In genomic region chr17:17951524-17951923, GRCh38 we compare ENCODE assay signal across 1 cellular context.
TF ChIP-seq lines count a peak whose summit lies in the region.

No MANE protein-coding gene starts in this region.

TF ChIP-seq in IMR-90, 13 proteins besides CTCF, POLR2A, EP300 and RAD21:
- TF ChIP-seq SMC3 (IDR thresholded peaks at IDR 0.05; ENCODE audit: low read depth, low read length) = no peak
- TF ChIP-seq RFX5 (IDR thresholded peaks at IDR 0.05; ENCODE audit: low read depth, low read length) = no peak
- TF ChIP-seq CEBPB (IDR thresholded peaks at IDR 0.05; ENCODE audit: low read depth, low read length) = no peak
- no peak for TF ChIP-seq BHLHE40 (IDR thresholded peaks at IDR 0.05; ENCODE audit: low read depth, low read length)
- no peak for TF ChIP-seq MAZ (IDR thresholded peaks at IDR 0.05; ENCODE audit: borderline replicate concordance, low read depth, low read length)
- TF ChIP-seq MAFK (IDR thresholded peaks at IDR 0.05; ENCODE audit: low read depth, low read length) = no peak
- TF ChIP-seq MXI1 (IDR thresholded peaks at IDR 0.05; ENCODE audit: borderline replicate concordance, low read depth, low read length) = no peak
- TF ChIP-seq ELK1 (IDR thresholded peaks at IDR 0.05; ENCODE audit: borderline replicate concordance, low read depth, low read length) = no peak
- no peak for TF ChIP-seq USF2 (IDR thresholded peaks at IDR 0.05; ENCODE audit: low read depth, low read length)
- TF ChIP-seq RCOR1 (IDR thresholded peaks at IDR 0.05; ENCODE audit: insufficient replicate concordance, low read length) = no peak
- no peak for TF ChIP-seq NFE2L2 (IDR thresholded peaks at IDR 0.05; ENCODE audit: low read depth, low read length)
- TF ChIP-seq CHD1 (IDR thresholded peaks at IDR 0.05; ENCODE audit: low read depth, low read length) = no peak
- no peak for TF ChIP-seq FOS (IDR thresholded peaks at IDR 0.05; ENCODE audit: low read depth, low read length)
